Comparison of ENCODE assay signal across 8 cellular contexts in genomic region chr13:21672811-21673591, GRCh38. TPM values are rescaled to one million over a fixed set of nuclear protein-coding genes. Genes with fewer than 3 reads are reported as not detected.
A peak's percentile ranks its signal among the peaks of the same experiment; 100 is the strongest.
DNase-seq lines count a peak whose midpoint lies in the region; ATAC-seq and TF ChIP-seq lines count a peak whose summit lies in the region.

No MANE protein-coding gene starts in this region.

- H3K4me1 Mint-ChIP-seq in activated CD4-positive, alpha-beta T cell treated with anti-CD3 and anti-CD28 coated beads, Interleukin-2, amount 10 ng/mL, durations not matched to agents 24 days and 14 days, result peaks cover 40% of the 10 kb centered on the region

- H3K36me3 Mint-ChIP-seq in activated CD4-positive, alpha-beta T cell treated with anti-CD3 and anti-CD28 coated beads, Interleukin-2, amount 10 ng/mL, durations not matched to agents 24 days and 14 days (ENCODE audit: low read depth), result no peaks in the 10 kb centered on the region

- DNase-seq in activated CD4-positive, alpha-beta T cell treated with anti-CD3 and anti-CD28 coated beads, Interleukin-2, amount 10 ng/mL, durations not matched to agents 24 days and 14 days, result no peak
- DNase-seq in activated CD4-positive, alpha-beta T cell treated with anti-CD3 and anti-CD28 coated beads, Interleukin-2, amount 50 U/mL, for 48 hours, result no peak
- DNase-seq in WERI-Rb-1 (no peak), HPDE6-E6E7 (ENCODE audit: extremely low spot score) (no peak), GM20000 (ENCODE audit: low spot score) (no peak)

- peaks cover 53% of the 10 kb centered on the region for H3K4me1 ChIP-seq in stomach smooth muscle (ENCODE audit: control insufficient read depth, insufficient read depth, low read length)

- H3K27me3 ChIP-seq in WERI-Rb-1 (ENCODE audit: insufficient read depth, low read depth, severe bottlenecking) (peaks cover 98% of the 10 kb centered on the region), stomach smooth muscle (ENCODE audit: control insufficient read depth in 1 of 2, insufficient read depth in 2 of 2, low read length in 2 of 2) (peaks cover 38% of the 10 kb centered on the region in 2 donors)

- peak overlapping the region; percentile 18; the same call in 1 of the 2 replicates for H3K4me3 ChIP-seq in WERI-Rb-1 (ENCODE audit: low read depth, low read length)
- H3K4me3 ChIP-seq in iPS-18c (ENCODE audit: insufficient read depth, low read depth, low read length), result peak overlapping the region; percentile 52; the same call in 1 of the 2 replicates
- peak overlapping the region; percentile 70 to 83 for H3K4me3 ChIP-seq in stomach smooth muscle (ENCODE audit: low read length in 2 of 2)

- no peak overlapping the region for H3K27ac Mint-ChIP-seq in activated CD4-positive, alpha-beta T cell treated with anti-CD3 and anti-CD28 coated beads, Interleukin-2, amount 10 ng/mL, durations not matched to agents 24 days and 14 days

- H3K27ac ChIP-seq in WERI-Rb-1, result no peak overlapping the region
- no peak overlapping the region for H3K27ac ChIP-seq in stomach smooth muscle (ENCODE audit: low read length)

- peak overlapping the region; percentile 66 for H3K4me3 Mint-ChIP-seq in activated CD4-positive, alpha-beta T cell treated with anti-CD3 and anti-CD28 coated beads, Interleukin-2, amount 10 ng/mL, durations not matched to agents 24 days and 14 days

- H3K9me3 Mint-ChIP-seq in activated CD4-positive, alpha-beta T cell treated with anti-CD3 and anti-CD28 coated beads, Interleukin-2, amount 10 ng/mL, durations not matched to agents 24 days and 14 days, result peaks cover 6% of the 10 kb centered on the region

- TF ChIP-seq CTCF in WERI-Rb-1 (IDR thresholded peaks at IDR 0.05; ENCODE audit: low read depth, low read length) (no peak), GM20000 (IDR thresholded peaks at IDR 0.05; ENCODE audit: extremely low read depth, missing control alignments) (no peak)

- no peaks in the 10 kb centered on the region for H3K36me3 ChIP-seq in WERI-Rb-1
- no peaks in the 10 kb centered on the region for H3K36me3 ChIP-seq in stomach smooth muscle (ENCODE audit: control insufficient read depth in 2 of 2, insufficient read depth in 2 of 2, low read length in 2 of 2)

- peaks cover 77% of the 10 kb centered on the region for H3K27me3 Mint-ChIP-seq in activated CD4-positive, alpha-beta T cell treated with anti-CD3 and anti-CD28 coated beads, Interleukin-2, amount 10 ng/mL, durations not matched to agents 24 days and 14 days

- intact Hi-C loops in activated CD4-positive, alpha-beta T cell treated with anti-CD3 and anti-CD28 coated beads, Interleukin-2, amount 10 ng/mL, durations not matched to agents 24 days and 14 days (cut with micrococcal nuclease), result loop anchor here (5.0 kb wide), 1 partner anchor 389 kb away; no protein-coding TSS in a partner anchor

- ATAC-seq in HG02623 (IDR thresholded peaks at IDR 0.05; ENCODE audit: unreplicated experiment), result no peak

- peak overlapping the region in 1 of 2 donors; percentile 39 for H3K9ac ChIP-seq in stomach smooth muscle (ENCODE audit: low read length in 2 of 2)

- H3K9me3 ChIP-seq in WERI-Rb-1 (ENCODE audit: severe bottlenecking) (peaks cover 19% of the 10 kb centered on the region), iPS-18c (ENCODE audit: control insufficient read depth, insufficient read depth, low read length) (no peaks in the 10 kb centered on the region), stomach smooth muscle (ENCODE audit: control insufficient read depth in 2 of 2, low read length in 2 of 2) (no peaks in the 10 kb centered on the region)

RNA-seq across cellular contexts. Expression of gene FGF9, which starts 2.1 kb away (rescaled TPM):
- 0.40 and 0.54 TPM in 2 replicates for total RNA-seq in activated CD4-positive, alpha-beta T cell treated with anti-CD3 and anti-CD28 coated beads, Interleukin-2, amount 10 ng/mL, durations not matched to agents 24 days and 14 days

Comparison
In these comparisons a context has a peak if more than half of its experiments do, and no peak if none do; other contexts are left out.
1. H3K4me3 ChIP-seq: peak in every context shown above with its lines; median percentile 76 in stomach smooth muscle; 52 in iPS-18c; 18 in WERI-Rb-1.